ENCODE assay signal across 21 cellular contexts in the genomic region with DNA sequence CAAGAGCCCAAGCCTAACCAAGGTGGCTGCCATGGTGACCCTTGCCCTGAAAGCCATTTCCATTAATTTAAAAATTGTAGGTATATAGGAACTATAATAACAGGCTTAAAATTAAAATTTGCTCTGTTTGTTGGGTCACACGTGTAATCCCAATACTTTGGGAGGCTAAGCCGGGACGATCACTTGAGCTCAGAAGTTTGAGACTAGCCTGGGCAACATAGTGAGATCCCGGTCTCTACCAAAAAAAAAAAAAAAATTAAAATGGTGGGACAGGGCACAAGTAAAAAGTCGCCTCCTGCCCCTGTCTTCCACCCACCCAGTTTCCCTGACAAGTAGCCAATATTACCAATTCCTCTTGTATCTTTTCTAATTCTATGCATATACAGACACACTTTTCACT. TPM values are rescaled to one million over a fixed set of nuclear protein-coding genes. Genes with fewer than 3 reads are reported as not detected.
DNase-seq lines count a peak whose midpoint lies in the region; ATAC-seq and TF ChIP-seq lines count a peak whose summit lies in the region.
"Had no signal": no experiment of that assay in that cellular context is flagged by ENCODE, and none has a peak within 500 bp of the region (broad histone marks: within the 10 kb centered on the region; RNA-seq: fewer than 3 reads in every experiment).

No MANE protein-coding gene starts in this region.

- DNase-seq in MCF 10A (ENCODE audit: unreplicated experiment) (no peak), breast epithelium (ENCODE audit: low spot score in 2 of 2) (no peak), T-helper 17 cell (no peak), epithelial cell of prostate (ENCODE audit: low read depth, low spot score) (no peak), retina (no peak), posterior vena cava (ENCODE audit: low spot score) (no peak)
- DNase-seq: activated B cell treated with CpG ODN at 0.5 μM for 24 hours; activated CD4-positive, alpha-beta T cell treated with anti-CD3 and anti-CD28 coated beads, Interleukin-2, amount 50 U/mL, for 4 hours; DMS 273 treated with DMSO at 0.1 percent for 48 hours; MM.1S; NCI-H1436 treated with DMSO at 0.1 percent for 48 hours; NCI-H510A treated with DMSO at 0.1 percent for 48 hours; PC-9; SHP77; small intestine; stimulated activated CD4-positive, alpha-beta T cell treated with anti-CD3 and anti-CD28 coated beads, Interleukin-1b, Interleukin-23, amount 100 ng/mL, for 48 hours had no signal

- H3K27me3 Mint-ChIP-seq in MCF 10A (ENCODE audit: insufficient read depth, unreplicated experiment) (no peaks in the 10 kb centered on the region), T-helper 17 cell (no peaks in the 10 kb centered on the region)
- H3K27me3 Mint-ChIP-seq: activated B cell treated with CpG ODN at 0.5 μM for 24 hours had no signal

- H3K27ac Mint-ChIP-seq in MCF 10A (ENCODE audit: low read depth, unreplicated experiment), result peak overlapping the region; percentile 53
- H3K27ac Mint-ChIP-seq in T-helper 17 cell, result peak overlapping the region; percentile 99

- H3K9me3 ChIP-seq in breast epithelium (no peaks in the 10 kb centered on the region), T-helper 17 cell (ENCODE audit: control insufficient read depth, low read length, poor library complexity, severe bottlenecking) (no peaks in the 10 kb centered on the region)
- H3K9me3 ChIP-seq: suprapubic skin had no signal

- H3K36me3 Mint-ChIP-seq in MCF 10A (ENCODE audit: insufficient read depth, unreplicated experiment) (peaks cover 43% of the 10 kb centered on the region), T-helper 17 cell (ENCODE audit: low read depth) (peaks cover 3% of the 10 kb centered on the region)

- no TSS peak for BruUV-seq in MCF 10A (replicated peaks; lab: Mats Ljungman, UMichigan)

- intact Hi-C loops in MCF 10A (cut with micrococcal nuclease), result no loop called here
- intact Hi-C loops in breast epithelium (cut with DNase I; ENCODE audit: low total_unique reads), result no loop called here
- intact Hi-C loops in posterior vena cava (cut with DNase I), result no loop called here

- no peak for TF ChIP-seq POLR2A in breast epithelium (IDR thresholded peaks at IDR 0.05)

- ATAC-seq in T-helper 17 cell (no peak), GM18519 (IDR thresholded peaks at IDR 0.05; ENCODE audit: low FRiP score, unreplicated experiment) (no peak)

- no peaks in the 10 kb centered on the region for H3K36me3 ChIP-seq in breast epithelium
- H3K36me3 ChIP-seq: suprapubic skin had no signal

- H3K9me3 Mint-ChIP-seq in MCF 10A (ENCODE audit: unreplicated experiment), result no peaks in the 10 kb centered on the region
- H3K9me3 Mint-ChIP-seq: activated B cell treated with CpG ODN at 0.5 μM for 24 hours had no signal

- H3K4me1 Mint-ChIP-seq in MCF 10A (ENCODE audit: insufficient read depth, unreplicated experiment) (peaks cover 34% of the 10 kb centered on the region), T-helper 17 cell (peaks cover 54% of the 10 kb centered on the region)

- no peaks in the 10 kb centered on the region for H3K4me1 ChIP-seq in breast epithelium

- no peaks in the 10 kb centered on the region for H3K27me3 ChIP-seq in breast epithelium
- H3K27me3 ChIP-seq: BLaER1 treated with 17β-estradiol and CSF1 and Interleukin-3, amounts not matched to agents 10 nM and 100 nM; suprapubic skin had no signal

- POLR2A ChIA-PET in MCF 10A (lab: Yijun Ruan, JAX), result interaction anchor here (1.0 to 3.3 kb wide), 3 partner anchors 11 to 47 kb away, joined by 3 to 25 read pairs (median 3); no protein-coding TSS in a partner anchor

- no peak overlapping the region for H3K4me3 ChIP-seq in breast epithelium
- H3K4me3 ChIP-seq: BLaER1 treated with 17β-estradiol and CSF1 and Interleukin-3, amounts not matched to agents 10 nM and 100 nM; GM23248; lung; PC-9; suprapubic skin had no signal

- TF ChIP-seq CTCF in MCF 10A (IDR thresholded peaks at IDR 0.05; ENCODE audit: unreplicated experiment), result no peak
- TF ChIP-seq CTCF in breast epithelium (IDR thresholded peaks at IDR 0.05), result no peak

- CTCF ChIA-PET in MCF 10A (lab: Yijun Ruan, JAX), result interaction anchor here (1.0 to 1.3 kb wide), 3 partner anchors 9 to 90 kb away, joined by 3 to 8 read pairs (median 5); partner anchors contain the start of genes MOV10 and PPM1J

- H3K27ac ChIP-seq in breast epithelium (peak overlapping the region in 1 of 2 donors; percentile 61), epithelial cell of prostate (peak overlapping the region; percentile 3)
- H3K27ac ChIP-seq: BLaER1 treated with 17β-estradiol and CSF1 and Interleukin-3, amounts not matched to agents 10 nM and 100 nM; GM23248; PC-9; suprapubic skin had no signal

- H3K4me3 Mint-ChIP-seq in MCF 10A (ENCODE audit: unreplicated experiment) (no peak overlapping the region), T-helper 17 cell (peak overlapping the region; percentile 28)
- H3K4me3 Mint-ChIP-seq: activated B cell treated with CpG ODN at 0.5 μM for 24 hours had no signal

RNA-seq across cellular contexts. Expression of gene CAPZA1, which starts 6.6 kb away (rescaled TPM):
- 150 and 174 TPM in 2 replicates for total RNA-seq in MCF 10A (2022)
- total RNA-seq in breast epithelium, result 100 to 1,000 TPM; 139 to 161 (median 142) TPM
- 100 to 1,000 TPM; 203 to 224 TPM for total RNA-seq in T-helper 17 cell
- total RNA-seq in posterior vena cava, result 100 to 1,000 TPM; 104 to 109 TPM

RNA-seq across cellular contexts. Expression of gene ST7L, which starts 7.3 kb away (rescaled TPM):
- 25.5 and 29.1 TPM in 2 replicates for total RNA-seq in MCF 10A (2022)
- 10 to 100 TPM; 20.6 to 36.0 (median 25.9) TPM for total RNA-seq in breast epithelium
- 10 to 100 TPM; 18.0 to 21.2 TPM for total RNA-seq in T-helper 17 cell
- 10 to 100 TPM; 17.9 to 19.4 TPM for total RNA-seq in posterior vena cava

RNA-seq across cellular contexts. Expression of gene MOV10, which starts 48.3 kb away (rescaled TPM):
- total RNA-seq in MCF 10A (2022) (54.9 and 55.6 TPM in 2 replicates), breast epithelium (10 to 100 TPM; 14.7 to 52.2 (median 42.6) TPM), T-helper 17 cell (10 to 100 TPM; 72.5 to 72.7 TPM), posterior vena cava (10 to 100 TPM; 29.5 to 32.3 TPM)
